ENCODE assay signal across 1 cellular context in the genomic region with DNA sequence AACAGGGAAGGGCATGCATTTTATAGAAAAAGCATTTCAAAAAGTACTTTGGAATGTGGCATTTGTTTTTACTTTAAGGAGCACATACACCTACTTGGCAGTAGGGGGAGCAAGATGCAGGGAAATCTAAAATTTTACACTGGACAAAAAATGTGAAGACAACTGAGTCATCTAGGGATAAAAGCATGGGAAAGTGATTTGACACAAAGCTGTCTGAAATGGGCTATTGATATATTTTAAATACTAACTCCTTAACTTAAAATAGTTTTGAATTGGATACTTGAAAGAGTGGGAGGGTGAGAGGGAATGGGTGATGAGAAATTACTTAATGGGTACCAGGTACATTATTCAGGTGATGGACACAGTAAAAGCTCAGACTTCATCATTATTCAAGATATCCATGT.
TF ChIP-seq lines count a peak whose summit lies in the region.

No MANE protein-coding gene starts in this region.

TF ChIP-seq in liver, 16 proteins besides CTCF, POLR2A, EP300 and RAD21 (continued from another document):
- TF ChIP-seq, protein P1, sequence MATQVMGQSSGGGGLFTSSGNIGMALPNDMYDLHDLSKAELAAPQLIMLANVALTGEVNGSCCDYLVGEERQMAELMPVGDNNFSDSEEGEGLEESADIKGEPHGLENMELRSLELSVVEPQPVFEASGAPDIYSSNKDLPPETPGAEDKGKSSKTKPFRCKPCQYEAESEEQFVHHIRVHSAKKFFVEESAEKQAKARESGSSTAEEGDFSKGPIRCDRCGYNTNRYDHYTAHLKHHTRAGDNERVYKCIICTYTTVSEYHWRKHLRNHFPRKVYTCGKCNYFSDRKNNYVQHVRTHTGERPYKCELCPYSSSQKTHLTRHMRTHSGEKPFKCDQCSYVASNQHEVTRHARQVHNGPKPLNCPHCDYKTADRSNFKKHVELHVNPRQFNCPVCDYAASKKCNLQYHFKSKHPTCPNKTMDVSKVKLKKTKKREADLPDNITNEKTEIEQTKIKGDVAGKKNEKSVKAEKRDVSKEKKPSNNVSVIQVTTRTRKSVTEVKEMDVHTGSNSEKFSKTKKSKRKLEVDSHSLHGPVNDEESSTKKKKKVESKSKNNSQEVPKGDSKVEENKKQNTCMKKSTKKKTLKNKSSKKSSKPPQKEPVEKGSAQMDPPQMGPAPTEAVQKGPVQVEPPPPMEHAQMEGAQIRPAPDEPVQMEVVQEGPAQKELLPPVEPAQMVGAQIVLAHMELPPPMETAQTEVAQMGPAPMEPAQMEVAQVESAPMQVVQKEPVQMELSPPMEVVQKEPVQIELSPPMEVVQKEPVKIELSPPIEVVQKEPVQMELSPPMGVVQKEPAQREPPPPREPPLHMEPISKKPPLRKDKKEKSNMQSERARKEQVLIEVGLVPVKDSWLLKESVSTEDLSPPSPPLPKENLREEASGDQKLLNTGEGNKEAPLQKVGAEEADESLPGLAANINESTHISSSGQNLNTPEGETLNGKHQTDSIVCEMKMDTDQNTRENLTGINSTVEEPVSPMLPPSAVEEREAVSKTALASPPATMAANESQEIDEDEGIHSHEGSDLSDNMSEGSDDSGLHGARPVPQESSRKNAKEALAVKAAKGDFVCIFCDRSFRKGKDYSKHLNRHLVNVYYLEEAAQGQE (IDR thresholded peaks at IDR 0.05), result no peak
- TF ChIP-seq SP1 (IDR thresholded peaks at IDR 0.05) (no peak), HNF4G (IDR thresholded peaks at IDR 0.05) (no peak), YY1 (IDR thresholded peaks at IDR 0.05) (no peak), TAF1 (conservative IDR thresholded peaks at IDR 0.05) (no peak), NR2F2 (IDR thresholded peaks at IDR 0.05) (no peak), FOXA1 (IDR thresholded peaks at IDR 0.05) (no peak)
- TF ChIP-seq, protein P2, sequence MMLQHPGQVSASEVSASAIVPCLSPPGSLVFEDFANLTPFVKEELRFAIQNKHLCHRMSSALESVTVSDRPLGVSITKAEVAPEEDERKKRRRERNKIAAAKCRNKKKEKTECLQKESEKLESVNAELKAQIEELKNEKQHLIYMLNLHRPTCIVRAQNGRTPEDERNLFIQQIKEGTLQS (IDR thresholded peaks at IDR 0.05), result no peak
- TF ChIP-seq, protein P3, sequence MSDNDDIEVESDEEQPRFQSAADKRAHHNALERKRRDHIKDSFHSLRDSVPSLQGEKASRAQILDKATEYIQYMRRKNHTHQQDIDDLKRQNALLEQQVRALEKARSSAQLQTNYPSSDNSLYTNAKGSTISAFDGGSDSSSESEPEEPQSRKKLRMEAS (IDR thresholded peaks at IDR 0.05), result no peak
TF ChIP-seq in liver: peak in this region for 0.
